Comparison of ENCODE assay signal across 15 cellular contexts in the genomic region with DNA sequence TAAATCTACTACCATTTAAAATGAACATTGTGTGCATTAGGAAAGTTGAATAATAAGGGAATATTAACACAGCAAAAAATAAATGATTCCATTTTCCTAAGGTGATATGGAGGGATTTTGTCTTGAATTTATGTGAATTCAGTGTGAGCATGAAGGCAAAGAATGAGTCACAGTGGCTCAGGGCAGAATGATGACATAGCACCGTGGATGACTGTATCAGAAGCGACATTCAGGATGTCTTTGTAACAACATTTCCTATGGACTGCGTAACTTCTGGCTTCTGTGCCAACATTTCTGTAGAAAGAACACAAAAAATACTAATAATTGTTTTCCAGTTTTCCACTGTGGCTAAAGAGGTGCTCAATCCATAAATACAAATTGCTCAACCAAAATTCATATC. TPM values are rescaled to one million over a fixed set of nuclear protein-coding genes. Genes with fewer than 3 reads are reported as not detected.
A peak's percentile ranks its signal among the peaks of the same experiment; 100 is the strongest.
DNase-seq lines count a peak whose midpoint lies in the region; ATAC-seq, FAIRE-seq and TF ChIP-seq lines count a peak whose summit lies in the region.
"Had no signal": no experiment of that assay in that cellular context is flagged by ENCODE, and none has a peak within 500 bp of the region (broad histone marks: within the 10 kb centered on the region; RNA-seq: fewer than 3 reads in every experiment).

No MANE protein-coding gene starts in this region.

- no peaks in the 10 kb centered on the region for H3K9me3 Mint-ChIP-seq in endothelial cell (ENCODE audit: unreplicated experiment)

- peaks cover 2 to 3% of the 10 kb centered on the region in 2 donors for H3K36me3 ChIP-seq in aorta (ENCODE audit: control insufficient read depth in 1 of 2, insufficient read depth in 2 of 2, low read length in 1 of 2)

- H3K4me3 ChIP-seq in AG10803 (ENCODE audit: low read length) = no peak overlapping the region
- no peak overlapping the region for H3K4me3 ChIP-seq in astrocyte of the spinal cord (ENCODE audit: low read depth, low read length)
- no peak overlapping the region for H3K4me3 ChIP-seq in aorta (ENCODE audit: low read length in 2 of 2)
- H3K4me3 ChIP-seq: lung had no signal

- 95 to 96% methylated on average over 3 of the region's 3 CpGs for WGBS in aorta, 2 donors

- H3K4me1 ChIP-seq in aorta (ENCODE audit: control insufficient read depth in 1 of 2, insufficient read depth in 2 of 2, low read length in 2 of 2) = no peaks in the 10 kb centered on the region

- ATAC-seq in aorta (ENCODE audit: low FRiP score) = no peak
- ATAC-seq: stimulated activated effector memory CD8-positive, alpha-beta T cell treated with anti-CD3 and anti-CD28 coated beads, Interleukin-12 subunit alpha, Interleukin-12 subunit beta, amount 100 ng/mL, for 72 hours had no signal

- H3K27ac Mint-ChIP-seq in endothelial cell (ENCODE audit: unreplicated experiment) = no peak overlapping the region
- H3K27ac Mint-ChIP-seq: activated naive CD4-positive, alpha-beta T cell treated with anti-CD3 and anti-CD28 coated beads for 36 hours; stimulated activated effector memory CD8-positive, alpha-beta T cell treated with anti-CD3 and anti-CD28 coated beads, Interleukin-12 subunit alpha, Interleukin-12 subunit beta, amount 100 ng/mL, for 72 hours had no signal

- H3K27me3 ChIP-seq in aorta (ENCODE audit: control insufficient read depth in 1 of 2, insufficient read depth in 2 of 2, low read length in 1 of 2) = no peaks in the 10 kb centered on the region

- no peaks in the 10 kb centered on the region for H3K4me1 Mint-ChIP-seq in endothelial cell (ENCODE audit: unreplicated experiment)
- H3K4me1 Mint-ChIP-seq: stimulated activated effector memory CD8-positive, alpha-beta T cell treated with anti-CD3 and anti-CD28 coated beads, Interleukin-12 subunit alpha, Interleukin-12 subunit beta, amount 100 ng/mL, for 72 hours had no signal

- no peaks in the 10 kb centered on the region for H3K27me3 Mint-ChIP-seq in endothelial cell (ENCODE audit: unreplicated experiment)

- H3K9me3 ChIP-seq in aorta (ENCODE audit: control insufficient read depth, low read length) = peaks cover under 1% of the 10 kb centered on the region

- in situ Hi-C loops in astrocyte of the spinal cord (cut with HindIII; ENCODE audit: low sequenced_read_pairs) = no loop called here

- TF ChIP-seq CTCF in AG10803 (conservative IDR thresholded peaks at IDR 0.05; ENCODE audit: low read length) = no peak
- no peak for TF ChIP-seq CTCF in astrocyte of the spinal cord (IDR thresholded peaks at IDR 0.05; ENCODE audit: low read depth, low read length)
- TF ChIP-seq CTCF in endothelial cell (IDR thresholded peaks at IDR 0.05; ENCODE audit: unreplicated experiment) = no peak

- peak; percentile 66 for DNase-seq in AG10803 (ENCODE audit: low read depth)
- peak; percentile 12 to 19 for DNase-seq in Kasumi-1 (lab: John Stamatoyannopoulos, UW)
- DNase-seq in astrocyte of the spinal cord (ENCODE audit: low read depth, low spot score) = peak; percentile 82
- peak; percentile 93 for DNase-seq in iris pigment epithelial cell (ENCODE audit: low read depth)
- DNase-seq in endothelial cell (ENCODE audit: low spot score) = no peak
- DNase-seq in aorta = no peak
- DNase-seq in GM12892 (ENCODE audit: insufficient read length) = no peak
- DNase-seq in stimulated activated CD4-positive, alpha-beta T cell treated with anti-CD3 and anti-CD28 coated beads, Interleukin-4, amount 100 ng/mL, for 24 hours = no peak
- DNase-seq: activated naive CD4-positive, alpha-beta T cell treated with anti-CD3 and anti-CD28 coated beads for 36 hours; hippocampal formation; NCI-H1694 treated with DMSO at 0.1 percent for 48 hours; T-helper 2 cell had no signal

- FAIRE-seq in GM12892 (lab: Jason Lieb, UNC) = no peak

- H3K4me3 Mint-ChIP-seq in endothelial cell (ENCODE audit: unreplicated experiment) = no peak overlapping the region
- H3K4me3 Mint-ChIP-seq: activated naive CD4-positive, alpha-beta T cell treated with anti-CD3 and anti-CD28 coated beads for 36 hours; stimulated activated effector memory CD8-positive, alpha-beta T cell treated with anti-CD3 and anti-CD28 coated beads, Interleukin-12 subunit alpha, Interleukin-12 subunit beta, amount 100 ng/mL, for 72 hours had no signal

- no peak for TF ChIP-seq POLR2A in GM12892 (IDR thresholded peaks at IDR 0.05; ENCODE audit: low read depth, low read length)

- no peak overlapping the region for H3K27ac ChIP-seq in aorta (ENCODE audit: low read depth in 1 of 2, low read length in 2 of 2)
- H3K27ac ChIP-seq: C4-2B had no signal

- H3K36me3 Mint-ChIP-seq in endothelial cell (ENCODE audit: low read depth, unreplicated experiment) = peaks cover 16% of the 10 kb centered on the region
- H3K36me3 Mint-ChIP-seq: stimulated activated effector memory CD8-positive, alpha-beta T cell treated with anti-CD3 and anti-CD28 coated beads, Interleukin-12 subunit alpha, Interleukin-12 subunit beta, amount 100 ng/mL, for 72 hours had no signal

- intact Hi-C loops in aorta (cut with DNase I) = no loop called here

RNA-seq across cellular contexts. Expression of gene TTC8, which starts 54.6 kb away (rescaled TPM):
- total RNA-seq in endothelial cell (ENCODE audit: unreplicated experiment) (10.0 TPM), aorta (10 to 100 TPM; 14.1 to 21.7 TPM)
- polyA plus RNA-seq in aorta = 10 to 100 TPM; 10.5 to 23.1 TPM
- polyA plus RNA-seq in GM12892 (2012; ENCODE audit: missing spikeins) = 2.8 TPM

Comparison
In these comparisons a context has a peak if more than half of its experiments do, and no peak if none do; other contexts are left out.
1. DNase-seq: peak in AG10803 (single experiment), Kasumi-1 (2 of 2), astrocyte of the spinal cord (single experiment) and iris pigment epithelial cell (single experiment); none in endothelial cell (single experiment), aorta (0 of 2), GM12892 (single experiment) and stimulated activated CD4-positive, alpha-beta T cell treated with anti-CD3 and anti-CD28 coated beads, Interleukin-4, amount 100 ng/mL, for 24 hours (single experiment).